In the genomic region with DNA sequence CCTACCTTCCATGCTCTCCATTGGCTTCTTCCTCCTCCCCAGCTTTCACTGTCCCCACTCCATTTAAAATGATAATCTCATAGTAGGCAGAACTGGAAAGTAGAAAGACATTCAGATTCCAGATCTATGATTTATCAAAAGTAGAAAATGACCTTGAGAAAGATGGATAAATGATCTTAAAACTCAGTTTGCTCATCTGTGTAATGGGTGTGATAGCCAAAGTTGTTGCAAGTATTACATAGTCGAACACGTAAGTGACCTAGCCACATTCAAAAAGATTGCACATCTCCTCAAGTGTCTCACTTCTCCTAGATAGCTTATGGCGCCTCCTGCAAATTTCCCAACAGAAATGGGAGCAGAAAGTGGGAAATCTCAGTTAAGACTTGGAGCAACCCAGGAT, we compare ENCODE assay signal across 30 cellular contexts.
"Had no signal": no experiment of that assay in that cellular context is flagged by ENCODE, and none has a peak within 500 bp of the region (broad histone marks: within the 10 kb centered on the region; RNA-seq: fewer than 3 reads in every experiment).

No MANE protein-coding gene starts in this region.

- H3K36me3 ChIP-seq: breast epithelium, cardiac muscle cell, WERI-Rb-1 had no signal

- H3K4me1 ChIP-seq: breast epithelium, esophagus muscularis mucosa, foreskin keratinocyte, gastroesophageal sphincter had no signal

- ATAC-seq: activated CD4-positive, CD25-positive, alpha-beta regulatory T cell treated with anti-CD3 and anti-CD28 coated beads, Interleukin-2, amount 50 U/mL, for 24 hours; activated CD8-positive, alpha-beta T cell treated with anti-CD3 and anti-CD28 coated beads for 36 hours; activated T-cell treated with anti-CD3 and anti-CD28 coated beads, Interleukin-2, amount 50 U/mL, for 4 hours; activated T-helper 17 cell treated with anti-CD3 and anti-CD28 coated beads, Interleukin-2, amount 50 U/mL, for 72 hours; gastroesophageal sphincter; T-helper 17 cell had no signal

- H3K27me3 ChIP-seq: breast epithelium, cardiac muscle cell, dorsolateral prefrontal cortex, esophagus muscularis mucosa, foreskin keratinocyte, gastroesophageal sphincter had no signal

- H3K27ac ChIP-seq: breast epithelium, cardiac muscle cell, coronary artery, dorsolateral prefrontal cortex, esophagus muscularis mucosa, foreskin keratinocyte, gastroesophageal sphincter, WERI-Rb-1 had no signal

- DNase-seq: activated B cell treated with CpG ODN at 0.5 μM for 24 hours; activated CD4-positive, alpha-beta T cell treated with anti-CD3 and anti-CD28 coated beads for 48 hours; activated CD4-positive, alpha-beta T cell treated with anti-CD3 and anti-CD28 coated beads, Interleukin-2, amount 50 U/mL, for 1 hour; activated CD4-positive, alpha-beta T cell treated with anti-CD3 and anti-CD28 coated beads, Interleukin-2, amount 50 U/mL, for 48 hours; activated CD8-positive, alpha-beta memory T cell treated with anti-CD3 and anti-CD28 coated beads for 24 hours; activated CD8-positive, alpha-beta T cell treated with anti-CD3 and anti-CD28 coated beads for 36 hours; activated effector memory CD4-positive, alpha-beta T cell treated with Interleukin-2 at 50 U/mL for 16 hours; activated gamma-delta T cell treated with Interleukin-2 at 50 U/mL for 16 hours; activated naive CD4-positive, alpha-beta T cell treated with anti-CD3 and anti-CD28 coated beads, Interleukin-2, amount 50 U/mL, for 16 hours; activated naive CD4-positive, alpha-beta T cell treated with Interleukin-2 at 50 U/mL for 16 hours; activated T-cell treated with anti-CD3 and anti-CD28 coated beads, Interleukin-2, amount 50 U/mL, for 4 hours; amniotic stem cell; anterior cingulate cortex; dorsolateral prefrontal cortex; effector memory CD4-positive, alpha-beta T cell; endodermal cell; erythroblast; head of caudate nucleus; T-helper 1 cell; T-helper 17 cell; T1000; WERI-Rb-1 had no signal

- H3K9me3 ChIP-seq: breast epithelium, esophagus muscularis mucosa, gastroesophageal sphincter had no signal

- H3K4me3 ChIP-seq: breast epithelium, cardiac muscle cell, coronary artery, dorsolateral prefrontal cortex, esophagus muscularis mucosa, gastroesophageal sphincter had no signal
